13 cellular contexts compared by ENCODE assay signal in genomic region chr16:69204106-69204655, GRCh38. TPM values are rescaled to one million over a fixed set of nuclear protein-coding genes. Genes with fewer than 3 reads are reported as not detected.
DNase-seq lines count a peak whose midpoint lies in the region; ATAC-seq and TF ChIP-seq lines count a peak whose summit lies in the region.
"Had no signal": no experiment of that assay in that cellular context is flagged by ENCODE, and none has a peak within 500 bp of the region (broad histone marks: within the 10 kb centered on the region; RNA-seq: fewer than 3 reads in every experiment).

No MANE protein-coding gene starts in this region.

- H3K9me3 Mint-ChIP-seq in HFFc6 (no peaks in the 10 kb centered on the region), glutamatergic neuron (ENCODE audit: unreplicated experiment) (no peaks in the 10 kb centered on the region)
- H3K9me3 Mint-ChIP-seq in activated T-helper 1 cell treated with anti-CD3 and anti-CD28 coated beads, Interleukin-12 subunit alpha, Interleukin-12 subunit beta, Interleukin-2, Interleukin-4 antibody, amounts not matched to agents 30 ng/mL and 10 ng/mL and 1 ng/mL, durations not matched to agents 14 hours and 24 hours and 36 hours, result no peaks in the 10 kb centered on the region

- peaks cover 33% of the 10 kb centered on the region for H3K4me1 ChIP-seq in lower lobe of right lung

- peak; percentile 15 to 28 for DNase-seq in AML-193 (lab: John Stamatoyannopoulos, UW)
- no peak for DNase-seq in HFFc6
- no peak for DNase-seq in activated T-helper 1 cell treated with anti-CD3 and anti-CD28 coated beads, Interleukin-12 subunit alpha, Interleukin-12 subunit beta, Interleukin-2, Interleukin-4 antibody, amounts not matched to agents 30 ng/mL and 10 ng/mL and 1 ng/mL, durations not matched to agents 14 hours and 24 hours and 36 hours (ENCODE audit: low spot score)
- DNase-seq in lower lobe of right lung, result no peak
- no peak for DNase-seq in glutamatergic neuron
- no peak for DNase-seq in central memory CD4-positive, alpha-beta T cell
- DNase-seq: activated CD4-positive, alpha-beta T cell treated with anti-CD3 and anti-CD28 coated beads, Interleukin-2, amount 50 U/mL, for 48 hours; amygdala; NCI-H1436; NCI-H526 treated with DMSO at 0.1 percent for 48 hours; pancreas had no signal

- H3K36me3 Mint-ChIP-seq in HFFc6 (ENCODE audit: low read depth) (peaks cover 8% of the 10 kb centered on the region), glutamatergic neuron (ENCODE audit: unreplicated experiment) (no peaks in the 10 kb centered on the region)
- H3K36me3 Mint-ChIP-seq in activated T-helper 1 cell treated with anti-CD3 and anti-CD28 coated beads, Interleukin-12 subunit alpha, Interleukin-12 subunit beta, Interleukin-2, Interleukin-4 antibody, amounts not matched to agents 30 ng/mL and 10 ng/mL and 1 ng/mL, durations not matched to agents 14 hours and 24 hours and 36 hours (ENCODE audit: low read depth), result peaks cover 8% of the 10 kb centered on the region

- H3K9me3 ChIP-seq in lower lobe of right lung, result no peaks in the 10 kb centered on the region
- H3K9me3 ChIP-seq: pancreas had no signal

- H3K27me3 ChIP-seq in lower lobe of right lung (ENCODE audit: low read depth), result no peaks in the 10 kb centered on the region
- H3K27me3 ChIP-seq: pancreas had no signal

- no peaks in the 10 kb centered on the region for H3K36me3 ChIP-seq in lower lobe of right lung
- H3K36me3 ChIP-seq: pancreas had no signal

- H3K4me3 ChIP-seq in lower lobe of right lung, result no peak overlapping the region
- H3K4me3 ChIP-seq: pancreas had no signal

- peaks cover 45% of the 10 kb centered on the region for H3K4me1 Mint-ChIP-seq in HFFc6 (ENCODE audit: low read depth)
- peaks cover 27% of the 10 kb centered on the region for H3K4me1 Mint-ChIP-seq in activated T-helper 1 cell treated with anti-CD3 and anti-CD28 coated beads, Interleukin-12 subunit alpha, Interleukin-12 subunit beta, Interleukin-2, Interleukin-4 antibody, amounts not matched to agents 30 ng/mL and 10 ng/mL and 1 ng/mL, durations not matched to agents 14 hours and 24 hours and 36 hours (ENCODE audit: low read depth)
- no peaks in the 10 kb centered on the region for H3K4me1 Mint-ChIP-seq in glutamatergic neuron (ENCODE audit: low read depth, unreplicated experiment)

- H3K4me3 Mint-ChIP-seq in HFFc6 (0 out of 2 replicates have a peak overlapping the region, but pooled peaks have one; percentile 29), glutamatergic neuron (ENCODE audit: unreplicated experiment) (no peak overlapping the region)
- H3K4me3 Mint-ChIP-seq in activated T-helper 1 cell treated with anti-CD3 and anti-CD28 coated beads, Interleukin-12 subunit alpha, Interleukin-12 subunit beta, Interleukin-2, Interleukin-4 antibody, amounts not matched to agents 30 ng/mL and 10 ng/mL and 1 ng/mL, durations not matched to agents 14 hours and 24 hours and 36 hours, result no peak overlapping the region

- intact Hi-C loops in activated T-helper 1 cell treated with anti-CD3 and anti-CD28 coated beads, Interleukin-12 subunit alpha, Interleukin-12 subunit beta, Interleukin-2, Interleukin-4 antibody, amounts not matched to agents 30 ng/mL and 10 ng/mL and 1 ng/mL, durations not matched to agents 14 hours and 24 hours and 36 hours (cut with micrococcal nuclease), result loop anchor here (1.0 to 2.0 kb wide), 2 partner anchors 17 to 38 kb away; partner anchors contain the start of gene SNTB2
- intact Hi-C loops in lower lobe of right lung (cut with DNase I), result no loop called here

- no peaks in the 10 kb centered on the region for H3K27me3 Mint-ChIP-seq in HFFc6 (ENCODE audit: insufficient read depth)
- no peaks in the 10 kb centered on the region for H3K27me3 Mint-ChIP-seq in activated T-helper 1 cell treated with anti-CD3 and anti-CD28 coated beads, Interleukin-12 subunit alpha, Interleukin-12 subunit beta, Interleukin-2, Interleukin-4 antibody, amounts not matched to agents 30 ng/mL and 10 ng/mL and 1 ng/mL, durations not matched to agents 14 hours and 24 hours and 36 hours (ENCODE audit: insufficient read depth)
- H3K27me3 Mint-ChIP-seq in glutamatergic neuron (ENCODE audit: unreplicated experiment), result peaks cover 1% of the 10 kb centered on the region

- no peak overlapping the region for H3K27ac ChIP-seq in lower lobe of right lung
- H3K27ac ChIP-seq: pancreas had no signal

- no peak for TF ChIP-seq CTCF in HFFc6 (IDR thresholded peaks at IDR 0.05)
- TF ChIP-seq CTCF in lower lobe of right lung (IDR thresholded peaks at IDR 0.05), result no peak
- no peak for TF ChIP-seq CTCF in glutamatergic neuron (IDR thresholded peaks at IDR 0.05; ENCODE audit: partially characterized antibody, unreplicated experiment)

- ATAC-seq in lower lobe of right lung (peak; percentile 41 to 56), GM21619 (IDR thresholded peaks at IDR 0.05; ENCODE audit: unreplicated experiment) (no peak), HG03095 (IDR thresholded peaks at IDR 0.05; ENCODE audit: unreplicated experiment) (no peak)

- H3K27ac Mint-ChIP-seq in HFFc6, result peak overlapping the region; percentile 65
- peak overlapping the region; percentile 82 for H3K27ac Mint-ChIP-seq in activated T-helper 1 cell treated with anti-CD3 and anti-CD28 coated beads, Interleukin-12 subunit alpha, Interleukin-12 subunit beta, Interleukin-2, Interleukin-4 antibody, amounts not matched to agents 30 ng/mL and 10 ng/mL and 1 ng/mL, durations not matched to agents 14 hours and 24 hours and 36 hours
- H3K27ac Mint-ChIP-seq in glutamatergic neuron (ENCODE audit: unreplicated experiment), result no peak overlapping the region

RNA-seq across cellular contexts. Expression of gene SNTB2, which starts 17.2 kb away (rescaled TPM):
- total RNA-seq in HFFc6 (2021; fragmentation: NEBNext Ultra II Directional; extraction: Animal tissue kit (Norgen Biotek cat#: 25700)), result 10 to 100 TPM; 52.0 to 64.8 (median 58.6) TPM
- total RNA-seq in activated T-helper 1 cell treated with anti-CD3 and anti-CD28 coated beads, Interleukin-12 subunit alpha, Interleukin-12 subunit beta, Interleukin-2, Interleukin-4 antibody, amounts not matched to agents 30 ng/mL and 10 ng/mL and 1 ng/mL, durations not matched to agents 14 hours and 24 hours and 36 hours, result 27.9 and 29.4 TPM in 2 replicates
- total RNA-seq in lower lobe of right lung (36.1 TPM), glutamatergic neuron (ENCODE audit: unreplicated experiment) (26.8 TPM)

Comparison
In these comparisons a context has a peak if more than half of its experiments do, and no peak if none do; other contexts are left out.
1. DNase-seq: peak in AML-193 (2 of 2); none in HFFc6 (single experiment), activated T-helper 1 cell treated with anti-CD3 and anti-CD28 coated beads, Interleukin-12 subunit alpha, Interleukin-12 subunit beta, Interleukin-2, Interleukin-4 antibody, amounts not matched to agents 30 ng/mL and 10 ng/mL and 1 ng/mL, durations not matched to agents 14 hours and 24 hours and 36 hours (single experiment), lower lobe of right lung (single experiment), glutamatergic neuron (single experiment) and central memory CD4-positive, alpha-beta T cell (single experiment).
2. ATAC-seq: peak in lower lobe of right lung (2 of 2); none in GM21619 (single experiment) and HG03095 (single experiment).